In the genomic region with DNA sequence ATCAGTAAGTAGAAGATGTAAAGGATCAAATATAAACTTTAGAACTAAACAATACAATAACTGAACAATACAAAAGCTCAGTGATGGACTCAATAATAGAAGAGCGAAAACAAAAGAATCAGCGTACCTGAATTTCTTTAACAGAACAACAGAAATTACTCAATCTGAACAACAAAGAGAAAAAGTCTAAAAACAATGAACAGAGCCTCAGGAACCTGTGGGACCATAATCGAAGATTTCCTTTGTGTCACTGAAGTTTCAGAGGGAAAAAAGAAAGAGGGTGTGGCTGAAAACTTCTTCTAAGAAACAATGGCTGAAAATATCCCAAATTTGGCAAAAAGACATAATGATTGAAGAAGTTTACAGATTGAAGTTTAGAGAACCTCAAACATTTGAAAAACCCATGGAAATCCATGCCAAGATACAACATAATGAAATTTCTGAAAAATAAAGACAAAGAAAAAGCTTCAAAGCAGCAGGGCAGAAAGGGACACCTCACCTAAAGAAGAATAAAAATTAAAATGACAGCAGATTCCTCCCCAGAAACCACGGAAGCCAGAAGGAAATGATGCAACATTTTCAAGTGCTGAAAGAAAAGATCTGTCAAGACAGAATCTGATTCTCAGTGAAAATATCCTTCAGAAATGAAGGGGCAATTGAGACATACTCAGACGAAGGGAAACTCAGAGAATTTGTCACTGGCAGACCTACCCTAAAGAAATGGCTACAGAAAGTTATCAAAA, we compare ENCODE assay signal across 13 cellular contexts.
DNase-seq lines count a peak whose midpoint lies in the region; ATAC-seq and TF ChIP-seq lines count a peak whose summit lies in the region.
"Had no signal": no experiment of that assay in that cellular context is flagged by ENCODE, and none has a peak within 500 bp of the region (broad histone marks: within the 10 kb centered on the region; RNA-seq: fewer than 3 reads in every experiment).

No MANE protein-coding gene starts in this region.

- WGBS in GM23248 (ENCODE audit: low coverage in 1 of 2, low lambda C conversion rate in 2 of 2, missing lambda C conversion rate in 2 of 2), 2 experiments = 68 to 69% methylated on average over 5 of the region's 5 CpGs

- H3K4me3 Mint-ChIP-seq in naive thymus-derived CD8-positive, alpha-beta T cell = peak overlapping the region in 7 of 10 donors; percentile 9 to 54 (median 34)
- H3K4me3 Mint-ChIP-seq: activated B cell treated with CpG ODN at 0.5 μM for 24 hours; dendritic cell treated with granulocyte-macrophage colony-stimulating factor and Interleukin-4, amounts not matched to agents 40 ng/mL and 50 ng/mL, for 4 days had no signal

- H3K9me3 ChIP-seq in GM23248 (ENCODE audit: low read depth) = no peaks in the 10 kb centered on the region
- no peaks in the 10 kb centered on the region for H3K9me3 ChIP-seq in adipocyte (ENCODE audit: control insufficient read depth, low read length)

- no peaks in the 10 kb centered on the region for H3K79me2 ChIP-seq in GM23248 (ENCODE audit: insufficient read depth)

- peak overlapping the region in 5 of 10 donors; percentile 2 to 68 (median 24) for H3K27ac Mint-ChIP-seq in naive thymus-derived CD8-positive, alpha-beta T cell
- H3K27ac Mint-ChIP-seq: activated B cell treated with CpG ODN at 0.5 μM for 24 hours; dendritic cell treated with granulocyte-macrophage colony-stimulating factor and Interleukin-4, amounts not matched to agents 40 ng/mL and 50 ng/mL, for 4 days had no signal

- peak overlapping the region; percentile 24 for H3K4me2 ChIP-seq in GM23248 (ENCODE audit: unreplicated experiment)

- no peak for ATAC-seq in naive thymus-derived CD8-positive, alpha-beta T cell
- no peak for ATAC-seq in GM19324 (IDR thresholded peaks at IDR 0.05; ENCODE audit: low FRiP score, unreplicated experiment)
- ATAC-seq: sciatic nerve had no signal

- H3K27ac ChIP-seq in GM23248 = peak overlapping the region; percentile 14; the same call in 1 of the 2 replicates

- no peaks in the 10 kb centered on the region for H3K27me3 ChIP-seq in GM23248 (replicated peaks; ENCODE audit: insufficient read depth)
- H3K27me3 ChIP-seq in adipocyte (replicated peaks; ENCODE audit: control insufficient read depth, insufficient read depth, low read length) = no peaks in the 10 kb centered on the region

- H3K36me3 Mint-ChIP-seq in naive thymus-derived CD8-positive, alpha-beta T cell = peaks cover 11 to 24% (median 13%) of the 10 kb centered on the region in 3 donors

- no peaks in the 10 kb centered on the region for H3K9me2 ChIP-seq in GM23248 (ENCODE audit: insufficient read depth)

- peaks cover 31% of the 10 kb centered on the region for H3K4me1 ChIP-seq in GM23248 (ENCODE audit: insufficient read depth)
- H3K4me1 ChIP-seq in adipocyte (ENCODE audit: control insufficient read depth, insufficient read depth, low read length) = peaks cover 23% of the 10 kb centered on the region

- no peak for TF ChIP-seq CTCF in GM13977 (IDR thresholded peaks at IDR 0.05; ENCODE audit: extremely low read depth, insufficient read depth, missing control alignments)

- H3K36me3 ChIP-seq in GM23248 (ENCODE audit: low read depth) = no peaks in the 10 kb centered on the region
- no peaks in the 10 kb centered on the region for H3K36me3 ChIP-seq in adipocyte (ENCODE audit: control insufficient read depth, insufficient read depth, low read length, severe bottlenecking)

- no peaks in the 10 kb centered on the region for H4K20me1 ChIP-seq in GM23248 (ENCODE audit: insufficient read depth)

- DNase-seq in GM23248 = peak; percentile 15
- DNase-seq in NCI-H226 = peak; percentile 35
- DNase-seq in adipocyte (ENCODE audit: low read depth) = peak; percentile 61
- DNase-seq in naive thymus-derived CD8-positive, alpha-beta T cell = no peak
- DNase-seq in cerebellar cortex (ENCODE audit: low spot score) = no peak
- DNase-seq in GM13977 (ENCODE audit: low spot score) = no peak
- DNase-seq: activated B cell treated with CpG ODN at 0.5 μM for 24 hours; kidney; NCI-H69; stimulated activated naive CD4-positive, alpha-beta T cell had no signal

- H3K27me3 Mint-ChIP-seq in naive thymus-derived CD8-positive, alpha-beta T cell = no peaks in the 10 kb centered on the region
- H3K27me3 Mint-ChIP-seq: activated B cell treated with CpG ODN at 0.5 μM for 24 hours; dendritic cell treated with granulocyte-macrophage colony-stimulating factor and Interleukin-4, amounts not matched to agents 40 ng/mL and 50 ng/mL, for 4 days had no signal

- H3F3A ChIP-seq in GM23248 (ENCODE audit: insufficient read depth) = peaks cover 6% of the 10 kb centered on the region; the same call in 1 of the 2 replicates

- in situ Hi-C loops in GM23248 (cut with MboI) = no loop called here
- in situ Hi-C loops in GM13977 (cut with MboI; ENCODE audit: low pct_unique_long_range_greater_than_20kb, low sequenced_read_pairs, unreplicated experiment) = no loop called here

- H2AFZ ChIP-seq in GM23248 = peak overlapping the region; percentile 76

- POLR2A ChIA-PET in naive thymus-derived CD8-positive, alpha-beta T cell (lab: Charles Lee) = no interaction called here

- H3K9me3 Mint-ChIP-seq in naive thymus-derived CD8-positive, alpha-beta T cell = peaks cover 0 to 2% (median 0%) of the 10 kb centered on the region in 9 donors
- H3K9me3 Mint-ChIP-seq: activated B cell treated with CpG ODN at 0.5 μM for 24 hours; dendritic cell treated with granulocyte-macrophage colony-stimulating factor and Interleukin-4, amounts not matched to agents 40 ng/mL and 50 ng/mL, for 4 days had no signal

- H3K4me3 ChIP-seq in GM23248 (peak overlapping the region; percentile 17; the same call in 1 of the 2 replicates), adipocyte (ENCODE audit: low read length) (peak overlapping the region; percentile 10)

- peaks cover 20 to 31% (median 28%) of the 10 kb centered on the region in 4 donors for H3K4me1 Mint-ChIP-seq in naive thymus-derived CD8-positive, alpha-beta T cell

- H3K9ac ChIP-seq in GM23248 = 0 out of 2 replicates have a peak overlapping the region, but pooled peaks have one; percentile 2
- H3K9ac ChIP-seq in adipocyte (ENCODE audit: low read length) = no peak overlapping the region

Comparison
In these comparisons a context has a peak if more than half of its experiments do, and no peak if none do; other contexts are left out.
1. DNase-seq: peak in GM23248 (single experiment), NCI-H226 (single experiment) and adipocyte (single experiment); none in naive thymus-derived CD8-positive, alpha-beta T cell (0 of 10), cerebellar cortex (single experiment) and GM13977 (single experiment).